ENCODE assay signal across 8 cellular contexts in genomic region chr12:49389092-49389703, GRCh38. TPM values are rescaled to one million over a fixed set of nuclear protein-coding genes. Genes with fewer than 3 reads are reported as not detected.
A peak's percentile ranks its signal among the peaks of the same experiment; 100 is the strongest.
DNase-seq lines count a peak whose midpoint lies in the region; ATAC-seq and TF ChIP-seq lines count a peak whose summit lies in the region.

No MANE protein-coding gene starts in this region.

- H3K9me3 ChIP-seq in mucosa of descending colon (no peaks in the 10 kb centered on the region), Caco-2 (no peaks in the 10 kb centered on the region)

- POLR2A ChIA-PET in Caco-2 (lab: Charles Lee), result interaction anchor here (0.5 to 0.6 kb wide), 2 partner anchors 22 to 123 kb away, joined by 3 to 5 read pairs; partner anchors contain the start of gene SPATS2

- DNase-seq in T-helper 2 cell treated with Interferon-gamma antibody and Interleukin-4, amounts not matched to agents 5 μg/mL and 100 μg/mL, for 36 hours (ENCODE audit: low spot score), result peak; percentile 46
- DNase-seq in activated naive CD4-positive, alpha-beta T cell treated with Interleukin-2 at 50 U/mL for 16 hours, result peak; percentile 60
- DNase-seq in mucosa of descending colon, result peak; percentile 21 to 59 (median 41)
- DNase-seq in stimulated activated naive CD4-positive, alpha-beta T cell treated with Interleukin-2 at 50 U/mL for 16 hours (lab: John Stamatoyannopoulos, UW), result peak; percentile 43
- no peak for DNase-seq in foreskin fibroblast
- DNase-seq in Caco-2, result no peak
- DNase-seq in RKO (ENCODE audit: low spot score), result no peak

- peaks cover 5% of the 10 kb centered on the region for H3K36me3 Mint-ChIP-seq in T-helper 2 cell treated with Interferon-gamma antibody and Interleukin-4, amounts not matched to agents 5 μg/mL and 100 μg/mL, for 36 hours (ENCODE audit: low read depth)
- peaks cover 19% of the 10 kb centered on the region for H3K36me3 Mint-ChIP-seq in Caco-2 (ENCODE audit: insufficient read depth, unreplicated experiment)

- BruUV-seq in Caco-2 (replicated peaks; lab: Mats Ljungman, UMichigan), result no TSS peak

- no peaks in the 10 kb centered on the region for H3K4me1 ChIP-seq in mucosa of descending colon (ENCODE audit: low read depth)
- no peaks in the 10 kb centered on the region for H3K4me1 ChIP-seq in Caco-2

- H3K4me3 ChIP-seq in mucosa of descending colon, result no peak overlapping the region
- no peak overlapping the region for H3K4me3 ChIP-seq in foreskin fibroblast (ENCODE audit: low read depth in 1 of 2, low read length in 2 of 2)
- H3K4me3 ChIP-seq in Caco-2 (ENCODE audit: low read depth, low read length), result no peak overlapping the region

- H3K9me3 Mint-ChIP-seq in T-helper 2 cell treated with Interferon-gamma antibody and Interleukin-4, amounts not matched to agents 5 μg/mL and 100 μg/mL, for 36 hours, result no peaks in the 10 kb centered on the region
- no peaks in the 10 kb centered on the region for H3K9me3 Mint-ChIP-seq in Caco-2 (ENCODE audit: unreplicated experiment)

- H3K4me3 Mint-ChIP-seq in T-helper 2 cell treated with Interferon-gamma antibody and Interleukin-4, amounts not matched to agents 5 μg/mL and 100 μg/mL, for 36 hours, result peak overlapping the region; percentile 27
- no peak overlapping the region for H3K4me3 Mint-ChIP-seq in Caco-2 (ENCODE audit: unreplicated experiment)

- ATAC-seq in mucosa of descending colon, result peak; percentile 47
- no peak for ATAC-seq in HG03469 (IDR thresholded peaks at IDR 0.05; ENCODE audit: unreplicated experiment)

- peaks cover 7% of the 10 kb centered on the region for H3K4me1 Mint-ChIP-seq in T-helper 2 cell treated with Interferon-gamma antibody and Interleukin-4, amounts not matched to agents 5 μg/mL and 100 μg/mL, for 36 hours (ENCODE audit: low read depth)
- peaks cover 11% of the 10 kb centered on the region for H3K4me1 Mint-ChIP-seq in Caco-2 (ENCODE audit: low read depth, unreplicated experiment)

- intact Hi-C loops in mucosa of descending colon (cut with DNase I, micrococcal nuclease), result no loop called here
- intact Hi-C loops in Caco-2 (cut with micrococcal nuclease; ENCODE audit: unreplicated experiment), result no loop called here

- no peaks in the 10 kb centered on the region for H3K27me3 Mint-ChIP-seq in T-helper 2 cell treated with Interferon-gamma antibody and Interleukin-4, amounts not matched to agents 5 μg/mL and 100 μg/mL, for 36 hours (ENCODE audit: low read depth)
- H3K27me3 Mint-ChIP-seq in Caco-2 (ENCODE audit: insufficient read depth, unreplicated experiment), result no peaks in the 10 kb centered on the region

- H3K36me3 ChIP-seq in mucosa of descending colon (ENCODE audit: low read depth) (no peaks in the 10 kb centered on the region), Caco-2 (ENCODE audit: control insufficient read depth, insufficient read depth, low read length) (peaks cover 3% of the 10 kb centered on the region; the same call in 1 of the 2 replicates)

- TF ChIP-seq CTCF in mucosa of descending colon (IDR thresholded peaks at IDR 0.05) (no peak), foreskin fibroblast (IDR thresholded peaks at IDR 0.05; ENCODE audit: low read depth, low read length) (no peak), Caco-2 (IDR thresholded peaks at IDR 0.05; ENCODE audit: insufficient read depth in 1 of 2, low read depth in 1 of 2, low read length in 1 of 2, severe bottlenecking in 1 of 2, unreplicated experiment in 1 of 2) (no peak)

- no peak overlapping the region for H3K27ac Mint-ChIP-seq in T-helper 2 cell treated with Interferon-gamma antibody and Interleukin-4, amounts not matched to agents 5 μg/mL and 100 μg/mL, for 36 hours
- no peak overlapping the region for H3K27ac Mint-ChIP-seq in Caco-2 (ENCODE audit: unreplicated experiment)

- no peaks in the 10 kb centered on the region for H3K27me3 ChIP-seq in Caco-2 (replicated peaks; ENCODE audit: control insufficient read depth, insufficient read depth, low read length)

- CTCF ChIA-PET in Caco-2 (lab: Charles Lee), result interaction anchor here (1.0 kb wide), 1 partner anchor 20 kb away, joined by 3 read pairs; no protein-coding TSS in a partner anchor

RNA-seq across cellular contexts. Expression of gene SPATS2, which starts 21.9 kb away (rescaled TPM):
- total RNA-seq in mucosa of descending colon, result 10 to 100 TPM; 15.0 to 19.8 (median 18.3) TPM
- 43.1 and 48.9 TPM in 2 replicates for total RNA-seq in Caco-2 (2022)

RNA-seq across cellular contexts. Expression of gene DNAJC22, which starts 42.5 kb away (rescaled TPM):
- total RNA-seq in mucosa of descending colon (10 to 100 TPM in 2 of 3 donors, 1 to 10 TPM in 1; 6.7 to 45.7 (median 37.0) TPM), Caco-2 (2022) (40.6 and 47.7 TPM in 2 replicates)

RNA-seq across cellular contexts. Expression of gene C1QL4, which starts 52.2 kb away (rescaled TPM):
- total RNA-seq in mucosa of descending colon (not detected), Caco-2 (2022) (2.6 and 3.6 TPM in 2 replicates)

Comparison
In these comparisons a context has a peak if more than half of its experiments do, and no peak if none do; other contexts are left out.
1. DNase-seq: peak in T-helper 2 cell treated with Interferon-gamma antibody and Interleukin-4, amounts not matched to agents 5 μg/mL and 100 μg/mL, for 36 hours (single experiment), activated naive CD4-positive, alpha-beta T cell treated with Interleukin-2 at 50 U/mL for 16 hours (single experiment), mucosa of descending colon (3 of 3) and stimulated activated naive CD4-positive, alpha-beta T cell treated with Interleukin-2 at 50 U/mL for 16 hours (single experiment); none in foreskin fibroblast (0 of 2), Caco-2 (0 of 2) and RKO (single experiment).